In the genomic region with DNA sequence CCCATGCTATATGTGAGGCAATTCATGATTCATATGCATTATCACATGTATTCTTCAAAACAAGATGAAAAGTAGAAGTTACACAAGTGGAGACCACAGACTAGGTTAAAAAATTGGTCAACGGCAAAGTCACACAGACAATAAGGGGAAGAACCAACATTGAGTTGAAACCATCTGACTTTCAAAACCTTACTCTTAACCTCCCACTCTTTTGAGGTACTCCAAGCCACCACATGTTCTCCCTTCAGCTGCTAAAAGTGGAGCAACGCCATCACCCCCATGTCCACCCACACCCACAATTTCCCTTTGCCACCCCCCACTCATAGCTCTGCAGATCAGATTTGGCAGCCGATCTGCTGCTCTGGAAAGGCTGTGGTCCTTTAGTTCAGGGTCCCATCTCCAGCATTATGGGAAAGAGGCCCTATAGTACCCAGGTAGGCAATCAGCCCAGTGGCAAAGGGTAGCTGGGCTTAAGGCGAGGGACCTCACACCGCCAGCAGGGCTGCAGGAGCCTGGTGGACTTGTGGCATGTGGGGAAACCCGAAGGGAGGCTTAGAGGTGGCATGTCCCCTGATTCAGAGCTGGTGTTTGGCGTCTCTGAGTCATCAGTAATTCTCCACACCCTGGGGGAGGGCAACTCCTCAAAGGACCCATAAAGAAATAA, we compare ENCODE assay signal across 10 cellular contexts. TPM values are rescaled to one million over a fixed set of nuclear protein-coding genes. Genes with fewer than 3 reads are reported as not detected.
DNase-seq lines count a peak whose midpoint lies in the region; ATAC-seq, FAIRE-seq and TF ChIP-seq lines count a peak whose summit lies in the region.
"Had no signal": no experiment of that assay in that cellular context is flagged by ENCODE, and none has a peak within 500 bp of the region (broad histone marks: within the 10 kb centered on the region; RNA-seq: fewer than 3 reads in every experiment).

No MANE protein-coding gene starts in this region.

- no peak for TF ChIP-seq CTCF in GM12878 (IDR thresholded peaks at IDR 0.05 in 2 of 3, conservative IDR thresholded peaks at IDR 0.05 in 1 of 3; ENCODE audit: control insufficient read depth in 2 of 3, extremely low read depth in 1 of 3, insufficient read depth in 1 of 3, low read depth in 3 of 3, low read length in 3 of 3)
- no peak for TF ChIP-seq CTCF in testis (IDR thresholded peaks at IDR 0.05)
- no peak for TF ChIP-seq CTCF in suprapubic skin (IDR thresholded peaks at IDR 0.05)

- no peak overlapping the region for H3K9ac ChIP-seq in GM12878 (ENCODE audit: control insufficient read depth, insufficient read depth, low read length)
- H3K9ac ChIP-seq: KMS-11 had no signal

- CTCF ChIA-PET in GM12878 (lab: Yijun Ruan, JAX): interaction anchor here (0.5 to 8.6 kb wide), 17 partner anchors 9 to 428 kb away, joined by 3 to 376 read pairs (median 17); partner anchors contain the start of gene CYBB

- peak; percentile 42 for DNase-seq in HT1080 (ENCODE audit: low read depth)
- peak; percentile 72 for DNase-seq in GM12878 (ENCODE audit: low read depth, low spot score)
- DNase-seq in NCI-H226: no peak
- no peak for DNase-seq in testis
- DNase-seq in suprapubic skin (ENCODE audit: low spot score in 2 of 2): no peak
- no peak for DNase-seq in DMS153 (lab: John Stamatoyannopoulos, UW)

- H3K9me3 ChIP-seq in GM12878 (replicated peaks; ENCODE audit: control insufficient read depth, insufficient read depth, low read length) (no peaks in the 10 kb centered on the region), testis (no peaks in the 10 kb centered on the region), suprapubic skin (no peaks in the 10 kb centered on the region)

- SMC1A ChIA-PET in GM12878 (lab: Charles Lee; ENCODE audit: uncharacterized antibody, unreplicated experiment): interaction anchor here (0.7 to 7.1 kb wide), 18 partner anchors 9 to 529 kb away, joined by 3 to 264 read pairs (median 9); partner anchors contain the start of gene CYBB

- RAD21 ChIA-PET in GM12878 (lab: Charles Lee; ENCODE audit: unreplicated experiment): interaction anchor here (1.1 to 6.4 kb wide), 19 partner anchors 9 to 580 kb away, joined by 3 to 186 read pairs (median 7); partner anchors contain the start of genes CYBB and RPGR

- peaks cover 15% of the 10 kb centered on the region for H3K4me1 ChIP-seq in GM12878 (ENCODE audit: control insufficient read depth, insufficient read depth, low read length)
- no peaks in the 10 kb centered on the region for H3K4me1 ChIP-seq in testis
- no peaks in the 10 kb centered on the region for H3K4me1 ChIP-seq in suprapubic skin

- H3K79me2 ChIP-seq in GM12878 (ENCODE audit: control insufficient read depth, insufficient read depth, low read length): no peaks in the 10 kb centered on the region

- in situ Hi-C loops in GM12878 (cut with MboI): loop anchor here (10.0 kb wide), 1 partner anchor 428 kb away; no protein-coding TSS in a partner anchor

- no peaks in the 10 kb centered on the region for H3K27me3 ChIP-seq in GM12878 (replicated peaks in 1 of 2; ENCODE audit: control insufficient read depth in 2 of 2, insufficient read depth in 2 of 2, low read length in 1 of 2)
- no peaks in the 10 kb centered on the region for H3K27me3 ChIP-seq in testis
- H3K27me3 ChIP-seq in suprapubic skin: no peaks in the 10 kb centered on the region

- H3K27ac ChIP-seq in GM12878 (ENCODE audit: control insufficient read depth, insufficient read depth): peak overlapping the region; percentile 51
- H3K27ac ChIP-seq in testis: no peak overlapping the region
- H3K27ac ChIP-seq in suprapubic skin: no peak overlapping the region
- H3K27ac ChIP-seq: KMS-11 had no signal

- 0% methylated on average over 7 of the region's 7 CpGs for WGBS in GM12878 (ENCODE audit: insufficient coverage, insufficient replicate concordance, low lambda C conversion rate, missing lambda C conversion rate)
- WGBS in testis, 2 donors: 80 to 89% methylated on average over 1 to 5 of the region's 7 CpGs
- 66% methylated on average over 7 of the region's 7 CpGs for WGBS in suprapubic skin

- peak overlapping the region; percentile 15 for H2AFZ ChIP-seq in GM12878 (ENCODE audit: control insufficient read depth, low read depth, low read length)

- H3K4me2 ChIP-seq in GM12878 (ENCODE audit: control insufficient read depth, insufficient read depth): peak overlapping the region; percentile 1; the same call in 1 of the 2 replicates
- H3K4me2 ChIP-seq: KMS-11 had no signal

- TF ChIP-seq EP300 in GM12878 (IDR thresholded peaks at IDR 0.05; ENCODE audit: borderline replicate concordance in 1 of 2, control insufficient read depth in 1 of 2, low read depth in 2 of 2, low read length in 2 of 2) (peak in 1 of 2 experiments; percentile 59; a peak in 2 of 4 replicates), suprapubic skin (IDR thresholded peaks at IDR 0.05) (no peak)

- no peak for TF ChIP-seq POLR2A in GM18505 (IDR thresholded peaks at IDR 0.05; ENCODE audit: borderline replicate concordance, extremely low read depth, insufficient read depth, insufficient read length)
- no peak for TF ChIP-seq POLR2A in GM12878 (IDR thresholded peaks at IDR 0.05; ENCODE audit: low read depth, low read length)
- TF ChIP-seq POLR2A in testis (IDR thresholded peaks at IDR 0.05): no peak
- TF ChIP-seq POLR2A in suprapubic skin (IDR thresholded peaks at IDR 0.05): no peak

- peak; percentile 75 for FAIRE-seq in GM12878 (lab: Jason Lieb, UNC)
- FAIRE-seq: endometrium had no signal

- intact Hi-C loops in GM12878 (cut with micrococcal nuclease; ENCODE audit: unreplicated experiment) (loop anchor here (2.0 kb wide), 2 partner anchors 30 to 40 kb away; no protein-coding TSS in a partner anchor), testis (cut with DNase I; ENCODE audit: low total_unique reads) (loop anchor here (10.0 kb wide), 1 partner anchor 78 kb away; no protein-coding TSS in a partner anchor)

- TF ChIP-seq RAD21 in GM12878 (IDR thresholded peaks at IDR 0.05; ENCODE audit: insufficient read depth, low read depth, low read length): no peak

- H3K36me3 ChIP-seq in GM12878 (ENCODE audit: control insufficient read depth in 2 of 2, insufficient read depth in 2 of 2, low read length in 1 of 2) (no peaks in the 10 kb centered on the region), testis (ENCODE audit: low read depth, missing control alignments) (no peaks in the 10 kb centered on the region), suprapubic skin (no peaks in the 10 kb centered on the region)

- POLR2A ChIA-PET in GM12878 (lab: Charles Lee): interaction anchor here (0.6 to 3.7 kb wide), 10 partner anchors 8 to 524 kb away, joined by 3 to 19 read pairs (median 6); partner anchors contain the start of gene CYBB

- H3K4me3 ChIP-seq in GM12878: no peak overlapping the region
- H3K4me3 ChIP-seq in testis: no peak overlapping the region
- H3K4me3 ChIP-seq in suprapubic skin: no peak overlapping the region

- ATAC-seq in GM18505 (IDR thresholded peaks at IDR 0.05; ENCODE audit: unreplicated experiment) (peak; percentile 79), GM21576 (IDR thresholded peaks at IDR 0.05; ENCODE audit: unreplicated experiment) (peak; percentile 90), GM12878 (peak; percentile 88)

- H4K20me1 ChIP-seq in GM12878 (ENCODE audit: control insufficient read depth, insufficient read depth): no peaks in the 10 kb centered on the region

- no TSS peak for BruUV-seq in GM12878 (replicated peaks; lab: Mats Ljungman, UMichigan)

TF ChIP-seq in GM12878, 131 proteins besides CTCF, POLR2A, EP300 and RAD21 (continues in another document):
- TF ChIP-seq ZBED1 (IDR thresholded peaks at IDR 0.05; ENCODE audit: borderline replicate concordance): 0 out of 2 replicates have a peak, but pooled peaks have one; percentile 47
- TF ChIP-seq POLR2AphosphoS5 (IDR thresholded peaks at IDR 0.05; ENCODE audit: low read length): no peak
- 0 out of 2 replicates have a peak, but pooled peaks have one; percentile 23 for TF ChIP-seq MLLT1 (IDR thresholded peaks at IDR 0.05)
- TF ChIP-seq SMC3 (IDR thresholded peaks at IDR 0.05; ENCODE audit: borderline replicate concordance, low read length): no peak
- no peak for TF ChIP-seq HCFC1 (IDR thresholded peaks at IDR 0.05; ENCODE audit: low read length)
- TF ChIP-seq SP1 (IDR thresholded peaks at IDR 0.05; ENCODE audit: low read depth, low read length): no peak

RNA-seq across cellular contexts. Expression of gene CYBB, which starts 33.5 kb away (rescaled TPM):
- total RNA-seq in HT1080 (2014; rRNA removed; shearing (Covaris generic)): 0.13 TPM in 1 of 2 replicates, not detected in the other
- polyA plus RNA-seq in HT1080 (2015; cell fraction: cytosol; rRNA removed): 0.02 and 0.07 TPM in 2 replicates
- 0.02 TPM in 1 of 2 replicates, not detected in the other for polyA plus RNA-seq in HT1080 (2015; cell fraction: nucleus; rRNA removed)
- 65.7 and 67.4 TPM in 2 replicates for total RNA-seq in GM12878 (2013; cell fraction: nucleolus; rRNA removed)
- total RNA-seq in GM12878 (2014; rRNA removed) (30.0 and 33.1 TPM in 2 replicates), GM12878 (2014; rRNA removed; fragmentation: Illumina TruSeq; extraction: Trizol) (39.9 and 41.1 TPM in 2 replicates), GM12878 (2021) (30.2 and 32.4 TPM in 2 replicates), testis (1 to 10 TPM; 1.3 to 4.2 TPM), suprapubic skin (1 to 10 TPM in 3 of 4 donors, under 1 TPM in 1; 0.73 to 3.7 (median 2.6) TPM)
- polyA plus RNA-seq in GM12878 (2011; ENCODE audit: low read depth): 25.8 TPM
- polyA plus RNA-seq in GM12878 (2011; rRNA removed) (73.9 and 95.7 TPM in 2 replicates), GM12878 (2014; fragmentation: Illumina TruSeq; extraction: Trizol) (34.4 and 41.9 TPM in 2 replicates), GM12878 (2014; fragmentation: Nextera tagmentation; extraction: Ambion mirVana) (10 to 100 TPM; 12.0 to 12.3 TPM), GM12878 (2014; rRNA removed) (18.6 and 19.7 TPM in 2 replicates), GM12878 (2016; fragmentation: Nextera tagmentation; extraction: Ambion mirVana) (1 to 10 TPM; 6.2 to 6.5 TPM), testis (ENCODE audit: insufficient read depth, low read depth, low replicate concordance) (15.7 TPM)
- polyA plus RNA-seq in GM12878 (2011; cell fraction: cytosol; rRNA removed): 33.4 and 34.5 TPM in 2 replicates
- 64.2 and 77.9 TPM in 2 replicates for polyA plus RNA-seq in GM12878 (2011; cell fraction: nucleus; rRNA removed)
- 30.6 and 32.9 TPM in 2 replicates for polyA plus RNA-seq in GM12878 (2012)
- polyA minus RNA-seq in GM12878 (2011; rRNA and poly(A)+ RNA removed): 93.5 and 121 TPM in 2 replicates
- polyA minus RNA-seq in GM12878 (2011; cell fraction: cytosol; rRNA and poly(A)+ RNA removed): 30.1 and 41.7 TPM in 2 replicates
- polyA minus RNA-seq in GM12878 (2011; cell fraction: nucleus; rRNA and poly(A)+ RNA removed): 28.0 and 33.8 TPM in 2 replicates

Comparison
In these comparisons a context has a peak if more than half of its experiments do, and no peak if none do; other contexts are left out.
1. DNase-seq: peak in HT1080 (single experiment) and GM12878 (single experiment); none in NCI-H226 (single experiment), testis (single experiment), suprapubic skin (0 of 2) and DMS153 (single experiment).
2. RNA of gene CYBB, which starts 33.5 kb away (total RNA-seq): 30.0 to 67.4 TPM in GM12878; 1.3 to 4.2 TPM in testis, 0.73 to 3.7 TPM in suprapubic skin and 0.13 TPM in HT1080; every median in the first group is over 4 times any median in the second.
3. Peak in every context shown above with its lines, with median percentiles within 50 percentile points of each other: ATAC-seq.